Comparison of ENCODE assay signal across 18 cellular contexts in genomic region chr1:219330669-219331068, GRCh38.
"Had no signal": no experiment of that assay in that cellular context is flagged by ENCODE, and none has a peak within 500 bp of the region (broad histone marks: within the 10 kb centered on the region; RNA-seq: fewer than 3 reads in every experiment).

No MANE protein-coding gene starts in this region.

- H3K36me3 ChIP-seq: prostate gland, transverse colon had no signal

- H3K27me3 ChIP-seq: dorsolateral prefrontal cortex, transverse colon had no signal

- H3K9me3 ChIP-seq: prostate gland, transverse colon had no signal

- FAIRE-seq: islet of Langerhans, small intestine had no signal

- H3K4me1 ChIP-seq: prostate gland, transverse colon had no signal

- DNase-seq: activated CD4-positive, alpha-beta T cell treated with anti-CD3 and anti-CD28 coated beads, Interleukin-2, amount 50 U/mL, for 4 hours; activated CD4-positive, CD25-positive, alpha-beta regulatory T cell treated with anti-CD3 and anti-CD28 coated beads, Interleukin-2, amount 50 U/mL, for 72 hours; activated naive CD4-positive, alpha-beta T cell treated with anti-CD3 and anti-CD28 coated beads, Interleukin-2, amount 10 ng/mL, durations not matched to agents 7 days and 5 days; activated T-cell treated with anti-CD3 and anti-CD28 coated beads for 4 hours; dorsolateral prefrontal cortex; left colon; nephron progenitor cell; occipital lobe; right cardiac atrium; small intestine; stimulated activated CD4-positive, alpha-beta T cell treated with anti-CD3 and anti-CD28 coated beads, Interleukin-4, amount 100 ng/mL, for 4 hours; stimulated activated CD8-positive, alpha-beta memory T cell treated with anti-CD3 and anti-CD28 coated beads, Interleukin-4, amount 100 ng/mL, for 48 hours; stimulated activated naive CD4-positive, alpha-beta T cell treated with Interleukin-2 at 50 U/mL for 16 hours; transverse colon had no signal

- H3K4me1 Mint-ChIP-seq: activated naive CD4-positive, alpha-beta T cell treated with anti-CD3 and anti-CD28 coated beads, Interleukin-2, amount 10 ng/mL, durations not matched to agents 7 days and 5 days; activated T-helper 17 cell treated with anti-CD3 and anti-CD28 coated beads, Interleukin-2, amount 50 U/mL, for 72 hours; memory B cell; nephron progenitor cell had no signal

- H3K27ac Mint-ChIP-seq: activated naive CD4-positive, alpha-beta T cell treated with anti-CD3 and anti-CD28 coated beads, Interleukin-2, amount 10 ng/mL, durations not matched to agents 7 days and 5 days; activated T-helper 17 cell treated with anti-CD3 and anti-CD28 coated beads, Interleukin-2, amount 50 U/mL, for 72 hours; memory B cell; nephron progenitor cell had no signal

- ATAC-seq: activated T-helper 17 cell treated with anti-CD3 and anti-CD28 coated beads, Interleukin-2, amount 50 U/mL, for 72 hours; left colon; right cardiac atrium had no signal

- H3K27me3 Mint-ChIP-seq: activated naive CD4-positive, alpha-beta T cell treated with anti-CD3 and anti-CD28 coated beads, Interleukin-2, amount 10 ng/mL, durations not matched to agents 7 days and 5 days; memory B cell had no signal

- H3K4me3 ChIP-seq: dorsolateral prefrontal cortex, prostate gland, transverse colon had no signal

- H3K36me3 Mint-ChIP-seq: activated naive CD4-positive, alpha-beta T cell treated with anti-CD3 and anti-CD28 coated beads, Interleukin-2, amount 10 ng/mL, durations not matched to agents 7 days and 5 days had no signal

- H3K27ac ChIP-seq: dorsolateral prefrontal cortex, prostate gland, transverse colon had no signal

- H3K4me3 Mint-ChIP-seq: activated naive CD4-positive, alpha-beta T cell treated with anti-CD3 and anti-CD28 coated beads, Interleukin-2, amount 10 ng/mL, durations not matched to agents 7 days and 5 days; activated T-helper 17 cell treated with anti-CD3 and anti-CD28 coated beads, Interleukin-2, amount 50 U/mL, for 72 hours; memory B cell; nephron progenitor cell had no signal
